In genomic region chr7:156943091-156944041, GRCh38 we compare ENCODE assay signal across 11 cellular contexts. TPM values are rescaled to one million over a fixed set of nuclear protein-coding genes. Genes with fewer than 3 reads are reported as not detected.
A peak's percentile ranks its signal among the peaks of the same experiment; 100 is the strongest.
DNase-seq lines count a peak whose midpoint lies in the region; ATAC-seq, FAIRE-seq and TF ChIP-seq lines count a peak whose summit lies in the region.
"Had no signal": no experiment of that assay in that cellular context is flagged by ENCODE, and none has a peak within 500 bp of the region (broad histone marks: within the 10 kb centered on the region; RNA-seq: fewer than 3 reads in every experiment).

No MANE protein-coding gene starts in this region.

- TF ChIP-seq EP300 in K562 (IDR thresholded peaks at IDR 0.05; ENCODE audit: low read length) = no peak

- no peaks in the 10 kb centered on the region for H3K36me3 ChIP-seq in CD8-positive, alpha-beta T cell (ENCODE audit: insufficient read depth, low read length)
- H3K36me3 ChIP-seq in K562 (ENCODE audit: control insufficient read depth, insufficient read depth, low read length) (no peaks in the 10 kb centered on the region), right lobe of liver (no peaks in the 10 kb centered on the region)

- TF ChIP-seq POLR2A in K562 (conservative IDR thresholded peaks at IDR 0.05) (no peak), right lobe of liver (IDR thresholded peaks at IDR 0.05) (no peak)

- H3K9me1 ChIP-seq in K562 (ENCODE audit: control insufficient read depth, insufficient read depth, low read length) = no peaks in the 10 kb centered on the region

- H3K9ac ChIP-seq in K562 (ENCODE audit: insufficient read depth in 1 of 2, low read depth in 2 of 2, low read length in 2 of 2) = peak overlapping the region in 1 of 2 experiments; percentile 78; a peak in 2 of 4 replicates

- intact Hi-C loops in CD8-positive, alpha-beta T cell (cut with DNase I, micrococcal nuclease) = no loop called here
- intact Hi-C loops in K562 (cut with micrococcal nuclease) = no loop called here
- intact Hi-C loops in right lobe of liver (cut with DNase I) = no loop called here

- no peaks in the 10 kb centered on the region for H3K9me3 Mint-ChIP-seq in CD8-positive, alpha-beta T cell
- H3K9me3 Mint-ChIP-seq in activated CD4-positive, alpha-beta memory T cell treated with anti-CD3 and anti-CD28 coated beads, Interleukin-2, amount 10 ng/mL, durations not matched to agents 7 days and 5 days = peaks cover 13% of the 10 kb centered on the region

- no peaks in the 10 kb centered on the region for H3K36me3 Mint-ChIP-seq in CD8-positive, alpha-beta T cell
- H3K36me3 Mint-ChIP-seq in activated CD4-positive, alpha-beta memory T cell treated with anti-CD3 and anti-CD28 coated beads, Interleukin-2, amount 10 ng/mL, durations not matched to agents 7 days and 5 days (ENCODE audit: low read depth) = peaks cover 13% of the 10 kb centered on the region

- CTCF ChIA-PET in CD8-positive, alpha-beta T cell (lab: Charles Lee) = interaction anchor here (1.0 to 1.9 kb wide), 2 partner anchors 9 to 25 kb away, joined by 3 to 4 read pairs; no protein-coding TSS in a partner anchor
- CTCF ChIA-PET in K562 (lab: Yijun Ruan, JAX; ENCODE audit: low intra/inter-chr PET ratio) = interaction anchor here (0.7 kb wide), 1 partner anchor 404 kb away, joined by 3 read pairs; no protein-coding TSS in a partner anchor
- CTCF ChIA-PET in activated CD4-positive, alpha-beta memory T cell treated with anti-CD3 and anti-CD28 coated beads, Interleukin-2, amount 10 ng/mL, durations not matched to agents 7 days and 5 days (lab: Charles Lee) = no interaction called here

- H4K20me1 ChIP-seq in K562 (replicated peaks; ENCODE audit: control insufficient read depth, insufficient read depth, low read length) = no peaks in the 10 kb centered on the region

- no peak for FAIRE-seq in K562 (lab: Jason Lieb, UNC)
- FAIRE-seq: urothelium cell line had no signal

- no peak overlapping the region for H3K4me3 ChIP-seq in CD8-positive, alpha-beta T cell (ENCODE audit: low read depth, low read length)
- H3K4me3 ChIP-seq in K562 (no peak overlapping the region), right lobe of liver (no peak overlapping the region)
- H3K4me3 ChIP-seq: SK-N-MC had no signal

- POLR2A ChIA-PET in CD8-positive, alpha-beta T cell (lab: Charles Lee) = interaction anchor here (1.5 kb wide), 1 partner anchor 50 kb away, joined by 3 read pairs; the partner anchor contains the start of gene LMBR1
- POLR2A ChIA-PET in K562 (lab: Yijun Ruan, JAX) = interaction anchor here (0.6 to 1.3 kb wide), 6 partner anchors 9 to 689 kb away, joined by 3 to 5 read pairs (median 4); partner anchors contain the start of gene LMBR1
- POLR2A ChIA-PET in activated CD4-positive, alpha-beta memory T cell treated with anti-CD3 and anti-CD28 coated beads, Interleukin-2, amount 10 ng/mL, durations not matched to agents 7 days and 5 days (lab: Charles Lee) = no interaction called here

- no peak overlapping the region for H3K27ac ChIP-seq in CD8-positive, alpha-beta T cell (ENCODE audit: low read depth, low read length)
- H3K27ac ChIP-seq in K562 (ENCODE audit: extremely low read depth, low read depth, low read length) = no peak overlapping the region
- no peak overlapping the region for H3K27ac ChIP-seq in right lobe of liver
- H3K27ac ChIP-seq: SK-N-MC had no signal

- no peak overlapping the region; the same call in 1 of the 2 replicates for H3K4me2 ChIP-seq in K562 (ENCODE audit: insufficient read depth, low read length)

- peak; percentile 63 for ATAC-seq in CD8-positive, alpha-beta T cell
- ATAC-seq in K562 (peak; percentile 65), right lobe of liver (peak; percentile 29 to 58 (median 51)), HG03457 (IDR thresholded peaks at IDR 0.05; ENCODE audit: unreplicated experiment) (no peak)

- BruUV-seq in K562 (replicated peaks; lab: Mats Ljungman, UMichigan) = no TSS peak

- H3K79me2 ChIP-seq in K562 (ENCODE audit: control insufficient read depth, insufficient read depth, low read length) = peaks cover 2% of the 10 kb centered on the region; the same call in 1 of the 3 replicates

- peaks cover 30% of the 10 kb centered on the region for H3K27me3 Mint-ChIP-seq in CD8-positive, alpha-beta T cell (ENCODE audit: low read depth)
- peaks cover 48% of the 10 kb centered on the region for H3K27me3 Mint-ChIP-seq in activated CD4-positive, alpha-beta memory T cell treated with anti-CD3 and anti-CD28 coated beads, Interleukin-2, amount 10 ng/mL, durations not matched to agents 7 days and 5 days

- peak overlapping the region; percentile 11 for H3K4me3 Mint-ChIP-seq in CD8-positive, alpha-beta T cell
- no peak overlapping the region for H3K4me3 Mint-ChIP-seq in activated CD4-positive, alpha-beta memory T cell treated with anti-CD3 and anti-CD28 coated beads, Interleukin-2, amount 10 ng/mL, durations not matched to agents 7 days and 5 days

- no peak for TF ChIP-seq RAD21 in K562 (CRISPR knock-in tag; conservative IDR thresholded peaks at IDR 0.05 in 1 of 2, IDR thresholded peaks at IDR 0.05 in 1 of 2)

- H3K4me1 ChIP-seq in CD8-positive, alpha-beta T cell (ENCODE audit: insufficient read depth, low read length) = no peaks in the 10 kb centered on the region
- H3K4me1 ChIP-seq in K562 (replicated peaks in 1 of 2; ENCODE audit: control insufficient read depth in 2 of 2, insufficient read depth in 2 of 2, low read length in 2 of 2) (peaks cover 2 to 31% of the 10 kb centered on the region in 2 experiments; a peak in 3 of 5 replicates), right lobe of liver (no peaks in the 10 kb centered on the region)

- in situ Hi-C loops in K562 (cut with MboI) = no loop called here

- no peak for TF ChIP-seq CTCF in CD8-positive, alpha-beta T cell (IDR thresholded peaks at IDR 0.05)
- TF ChIP-seq CTCF in K562 (IDR thresholded peaks at IDR 0.05 in 2 of 3, conservative IDR thresholded peaks at IDR 0.05 in 1 of 3; ENCODE audit: insufficient read depth in 2 of 3, low read depth in 1 of 3, low read length in 3 of 3) (no peak), right lobe of liver (IDR thresholded peaks at IDR 0.05) (no peak)

- DNase-seq in CD8-positive, alpha-beta T cell = no peak
- DNase-seq in HK-2 (ENCODE audit: unreplicated experiment) (peak; percentile 18), K562 (ENCODE audit: extremely low read depth in 1 of 4, low spot score in 3 of 4) (peak in 1 of 4 experiments; percentile 28), right lobe of liver (no peak), EL (no peak), 8988T (no peak)
- no peak for DNase-seq in activated CD4-positive, alpha-beta memory T cell treated with anti-CD3 and anti-CD28 coated beads, Interleukin-2, amount 10 ng/mL, durations not matched to agents 7 days and 5 days
- DNase-seq: NCI-H187 treated with DMSO at 0.1 percent for 48 hours had no signal

- peaks cover 7% of the 10 kb centered on the region for H3K4me1 Mint-ChIP-seq in CD8-positive, alpha-beta T cell (ENCODE audit: low read depth)
- H3K4me1 Mint-ChIP-seq in activated CD4-positive, alpha-beta memory T cell treated with anti-CD3 and anti-CD28 coated beads, Interleukin-2, amount 10 ng/mL, durations not matched to agents 7 days and 5 days = peaks cover 5% of the 10 kb centered on the region

- WGBS in K562 (ENCODE audit: insufficient coverage, low coverage, missing lambda C conversion rate) = 26% methylated on average over 36 of the region's 36 CpGs
- 45% methylated on average over 19 of the region's 36 CpGs for WGBS in right lobe of liver (ENCODE audit: insufficient coverage, low coverage, low lambda C conversion rate, missing lambda C conversion rate)

- no peaks in the 10 kb centered on the region for H3K9me3 ChIP-seq in CD8-positive, alpha-beta T cell (ENCODE audit: low read length)
- peaks cover 10% of the 10 kb centered on the region for H3K9me3 ChIP-seq in K562 (replicated peaks; ENCODE audit: control insufficient read depth, insufficient read depth, low read depth, low read length)
- no peaks in the 10 kb centered on the region for H3K9me3 ChIP-seq in right lobe of liver

- no peak overlapping the region for H3K27ac Mint-ChIP-seq in CD8-positive, alpha-beta T cell
- no peak overlapping the region for H3K27ac Mint-ChIP-seq in activated CD4-positive, alpha-beta memory T cell treated with anti-CD3 and anti-CD28 coated beads, Interleukin-2, amount 10 ng/mL, durations not matched to agents 7 days and 5 days

- H3K27me3 ChIP-seq in CD8-positive, alpha-beta T cell (ENCODE audit: insufficient read depth, low read length) = no peaks in the 10 kb centered on the region
- H3K27me3 ChIP-seq in K562 (ENCODE audit: control insufficient read depth in 2 of 2, insufficient read depth in 2 of 2, low read length in 2 of 2) (peaks cover 25 to 27% of the 10 kb centered on the region in 2 experiments), right lobe of liver (no peaks in the 10 kb centered on the region)

- peak overlapping the region; percentile 41 for H2AFZ ChIP-seq in K562 (ENCODE audit: low read depth, low read length)

RNA-seq across cellular contexts. Expression of gene NOM1, which starts 6.1 kb away (rescaled TPM):
- 10 to 100 TPM; 35.2 to 50.9 TPM for total RNA-seq in CD8-positive, alpha-beta T cell
- total RNA-seq in K562 (2011; cell fraction: chromatin; rRNA removed; ENCODE audit: low replicate concordance) = 205 and 222 TPM in 2 replicates
- 88.2 and 99.2 TPM in 2 replicates for total RNA-seq in K562 (2011; cell fraction: nucleolus; rRNA removed)
- 125 and 156 TPM in 2 replicates for total RNA-seq in K562 (2011; cell fraction: nucleoplasm; rRNA removed)
- total RNA-seq in K562 (2014; rRNA removed) (35.7 and 35.8 TPM in 2 replicates), K562 (2014; rRNA removed; fragmentation: Illumina TruSeq; extraction: Trizol) (38.8 and 40.1 TPM in 2 replicates), K562 (2015; rRNA removed; fragmentation: Illumina TruSeq; extraction: Trizol) (41.2 and 42.9 TPM in 2 replicates), K562 (2021) (37.3 and 47.3 TPM in 2 replicates), right lobe of liver (10 to 100 TPM in 1 of 6 experiments, 1 to 10 TPM in 5; 6.1 to 10.2 (median 8.1) TPM)
- polyA plus RNA-seq in K562 (2011; rRNA removed) (30.5 and 30.9 TPM in 2 replicates), K562 (2014; fragmentation: Illumina TruSeq; extraction: Trizol) (38.2 and 39.7 TPM in 2 replicates), K562 (2014; fragmentation: Nextera tagmentation; extraction: Ambion mirVana) (1 to 10 TPM; 6.8 to 9.6 TPM), K562 (2014; rRNA removed) (37.4 and 39.6 TPM in 2 replicates)
- polyA plus RNA-seq in K562 (2011; cell fraction: cytosol; rRNA removed) = 15.3 and 15.4 TPM in 2 replicates
- polyA plus RNA-seq in K562 (2011; cell fraction: nucleus; rRNA removed) = 64.1 and 106 TPM in 2 replicates
- polyA plus RNA-seq in K562 (2012) = 20.2 and 27.0 TPM in 2 replicates
- 34.0 and 39.0 TPM in 2 replicates for polyA minus RNA-seq in K562 (2011; rRNA and poly(A)+ RNA removed)
- 21.2 and 26.1 TPM in 2 replicates for polyA minus RNA-seq in K562 (2011; cell fraction: cytosol; rRNA and poly(A)+ RNA removed)
- polyA minus RNA-seq in K562 (2011; cell fraction: nucleus; rRNA and poly(A)+ RNA removed) = 50.6 and 53.0 TPM in 2 replicates
- total RNA-seq in activated CD4-positive, alpha-beta memory T cell treated with anti-CD3 and anti-CD28 coated beads, Interleukin-2, amount 10 ng/mL, durations not matched to agents 7 days and 5 days = 10 to 100 TPM; 22.1 to 22.8 TPM

RNA-seq across cellular contexts. Expression of gene LMBR1, which starts 50.4 kb away (rescaled TPM):
- total RNA-seq in CD8-positive, alpha-beta T cell = 10 to 100 TPM; 69.1 to 74.0 TPM
- total RNA-seq in K562 (2011; cell fraction: chromatin; rRNA removed; ENCODE audit: low replicate concordance) = 221 and 364 TPM in 2 replicates
- 125 and 149 TPM in 2 replicates for total RNA-seq in K562 (2011; cell fraction: nucleolus; rRNA removed)
- 218 and 331 TPM in 2 replicates for total RNA-seq in K562 (2011; cell fraction: nucleoplasm; rRNA removed)
- total RNA-seq in K562 (2014; rRNA removed) (74.6 and 136 TPM in 2 replicates), K562 (2014; rRNA removed; fragmentation: Illumina TruSeq; extraction: Trizol) (59.9 and 67.3 TPM in 2 replicates), K562 (2015; rRNA removed; fragmentation: Illumina TruSeq; extraction: Trizol) (58.5 and 61.7 TPM in 2 replicates), K562 (2021) (89.1 and 90.0 TPM in 2 replicates), right lobe of liver (10 to 100 TPM; 25.1 to 34.5 (median 31.7) TPM)
- polyA plus RNA-seq in K562 (2011; rRNA removed) (33.6 and 82.0 TPM in 2 replicates), K562 (2014; fragmentation: Illumina TruSeq; extraction: Trizol) (49.8 and 49.9 TPM in 2 replicates), K562 (2014; fragmentation: Nextera tagmentation; extraction: Ambion mirVana) (1 to 10 TPM; 7.7 to 9.6 TPM), K562 (2014; rRNA removed) (49.0 and 50.9 TPM in 2 replicates)
- 36.1 and 51.5 TPM in 2 replicates for polyA plus RNA-seq in K562 (2011; cell fraction: cytosol; rRNA removed)
- 136 and 225 TPM in 2 replicates for polyA plus RNA-seq in K562 (2011; cell fraction: nucleus; rRNA removed)
- polyA plus RNA-seq in K562 (2012) = 38.8 and 45.6 TPM in 2 replicates
- 80.1 and 153 TPM in 2 replicates for polyA minus RNA-seq in K562 (2011; rRNA and poly(A)+ RNA removed)
- 53.8 and 63.2 TPM in 2 replicates for polyA minus RNA-seq in K562 (2011; cell fraction: cytosol; rRNA and poly(A)+ RNA removed)
- 191 and 204 TPM in 2 replicates for polyA minus RNA-seq in K562 (2011; cell fraction: nucleus; rRNA and poly(A)+ RNA removed)
- total RNA-seq in activated CD4-positive, alpha-beta memory T cell treated with anti-CD3 and anti-CD28 coated beads, Interleukin-2, amount 10 ng/mL, durations not matched to agents 7 days and 5 days = 10 to 100 TPM; 51.3 to 51.8 TPM
